2 cellular contexts compared by ENCODE assay signal in the genomic region with DNA sequence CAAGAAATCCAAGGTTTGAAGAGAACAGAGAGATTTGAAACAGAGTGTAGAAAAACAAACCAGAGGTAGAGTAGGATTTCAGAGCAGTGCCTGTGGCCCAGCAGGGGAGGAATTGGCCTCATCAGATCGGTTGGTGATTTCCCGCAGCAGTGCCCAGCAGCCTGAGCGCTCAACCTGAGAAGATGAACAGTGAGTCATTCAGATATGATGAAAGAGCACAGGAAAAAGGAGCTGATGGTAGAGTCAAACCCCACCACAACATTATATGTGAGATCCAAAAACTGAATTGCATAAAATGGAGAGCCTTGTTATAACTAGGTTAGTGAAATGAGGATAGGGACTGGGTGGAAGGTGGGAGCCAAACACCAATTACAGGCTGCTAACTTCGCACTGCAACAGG.
TF ChIP-seq lines count a peak whose summit lies in the region.

No MANE protein-coding gene starts in this region.

TF ChIP-seq in HepG2, 621 proteins besides CTCF, POLR2A, EP300 and RAD21 (continued from another document):
- TF ChIP-seq, protein P1, sequence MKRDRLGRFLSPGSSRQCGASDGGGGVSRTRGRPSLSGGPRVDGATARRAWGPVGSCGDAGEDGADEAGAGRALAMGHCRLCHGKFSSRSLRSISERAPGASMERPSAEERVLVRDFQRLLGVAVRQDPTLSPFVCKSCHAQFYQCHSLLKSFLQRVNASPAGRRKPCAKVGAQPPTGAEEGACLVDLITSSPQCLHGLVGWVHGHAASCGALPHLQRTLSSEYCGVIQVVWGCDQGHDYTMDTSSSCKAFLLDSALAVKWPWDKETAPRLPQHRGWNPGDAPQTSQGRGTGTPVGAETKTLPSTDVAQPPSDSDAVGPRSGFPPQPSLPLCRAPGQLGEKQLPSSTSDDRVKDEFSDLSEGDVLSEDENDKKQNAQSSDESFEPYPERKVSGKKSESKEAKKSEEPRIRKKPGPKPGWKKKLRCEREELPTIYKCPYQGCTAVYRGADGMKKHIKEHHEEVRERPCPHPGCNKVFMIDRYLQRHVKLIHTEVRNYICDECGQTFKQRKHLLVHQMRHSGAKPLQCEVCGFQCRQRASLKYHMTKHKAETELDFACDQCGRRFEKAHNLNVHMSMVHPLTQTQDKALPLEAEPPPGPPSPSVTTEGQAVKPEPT (CRISPR knock-in tag; IDR thresholded peaks at IDR 0.05; ENCODE audit: low read depth) = no peak
- TF ChIP-seq, protein P2, sequence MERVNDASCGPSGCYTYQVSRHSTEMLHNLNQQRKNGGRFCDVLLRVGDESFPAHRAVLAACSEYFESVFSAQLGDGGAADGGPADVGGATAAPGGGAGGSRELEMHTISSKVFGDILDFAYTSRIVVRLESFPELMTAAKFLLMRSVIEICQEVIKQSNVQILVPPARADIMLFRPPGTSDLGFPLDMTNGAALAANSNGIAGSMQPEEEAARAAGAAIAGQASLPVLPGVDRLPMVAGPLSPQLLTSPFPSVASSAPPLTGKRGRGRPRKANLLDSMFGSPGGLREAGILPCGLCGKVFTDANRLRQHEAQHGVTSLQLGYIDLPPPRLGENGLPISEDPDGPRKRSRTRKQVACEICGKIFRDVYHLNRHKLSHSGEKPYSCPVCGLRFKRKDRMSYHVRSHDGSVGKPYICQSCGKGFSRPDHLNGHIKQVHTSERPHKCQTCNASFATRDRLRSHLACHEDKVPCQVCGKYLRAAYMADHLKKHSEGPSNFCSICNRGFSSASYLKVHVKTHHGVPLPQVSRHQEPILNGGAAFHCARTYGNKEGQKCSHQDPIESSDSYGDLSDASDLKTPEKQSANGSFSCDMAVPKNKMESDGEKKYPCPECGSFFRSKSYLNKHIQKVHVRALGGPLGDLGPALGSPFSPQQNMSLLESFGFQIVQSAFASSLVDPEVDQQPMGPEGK (CRISPR knock-in tag; IDR thresholded peaks at IDR 0.05) = no peak
- TF ChIP-seq RCOR2 (CRISPR knock-in tag; IDR thresholded peaks at IDR 0.05) = no peak
TF ChIP-seq in HepG2: peak in this region for 1.

TF ChIP-seq in GM23338, 12 proteins besides CTCF, POLR2A, EP300 and RAD21 (continued from another document):
- TF ChIP-seq, protein P3, sequence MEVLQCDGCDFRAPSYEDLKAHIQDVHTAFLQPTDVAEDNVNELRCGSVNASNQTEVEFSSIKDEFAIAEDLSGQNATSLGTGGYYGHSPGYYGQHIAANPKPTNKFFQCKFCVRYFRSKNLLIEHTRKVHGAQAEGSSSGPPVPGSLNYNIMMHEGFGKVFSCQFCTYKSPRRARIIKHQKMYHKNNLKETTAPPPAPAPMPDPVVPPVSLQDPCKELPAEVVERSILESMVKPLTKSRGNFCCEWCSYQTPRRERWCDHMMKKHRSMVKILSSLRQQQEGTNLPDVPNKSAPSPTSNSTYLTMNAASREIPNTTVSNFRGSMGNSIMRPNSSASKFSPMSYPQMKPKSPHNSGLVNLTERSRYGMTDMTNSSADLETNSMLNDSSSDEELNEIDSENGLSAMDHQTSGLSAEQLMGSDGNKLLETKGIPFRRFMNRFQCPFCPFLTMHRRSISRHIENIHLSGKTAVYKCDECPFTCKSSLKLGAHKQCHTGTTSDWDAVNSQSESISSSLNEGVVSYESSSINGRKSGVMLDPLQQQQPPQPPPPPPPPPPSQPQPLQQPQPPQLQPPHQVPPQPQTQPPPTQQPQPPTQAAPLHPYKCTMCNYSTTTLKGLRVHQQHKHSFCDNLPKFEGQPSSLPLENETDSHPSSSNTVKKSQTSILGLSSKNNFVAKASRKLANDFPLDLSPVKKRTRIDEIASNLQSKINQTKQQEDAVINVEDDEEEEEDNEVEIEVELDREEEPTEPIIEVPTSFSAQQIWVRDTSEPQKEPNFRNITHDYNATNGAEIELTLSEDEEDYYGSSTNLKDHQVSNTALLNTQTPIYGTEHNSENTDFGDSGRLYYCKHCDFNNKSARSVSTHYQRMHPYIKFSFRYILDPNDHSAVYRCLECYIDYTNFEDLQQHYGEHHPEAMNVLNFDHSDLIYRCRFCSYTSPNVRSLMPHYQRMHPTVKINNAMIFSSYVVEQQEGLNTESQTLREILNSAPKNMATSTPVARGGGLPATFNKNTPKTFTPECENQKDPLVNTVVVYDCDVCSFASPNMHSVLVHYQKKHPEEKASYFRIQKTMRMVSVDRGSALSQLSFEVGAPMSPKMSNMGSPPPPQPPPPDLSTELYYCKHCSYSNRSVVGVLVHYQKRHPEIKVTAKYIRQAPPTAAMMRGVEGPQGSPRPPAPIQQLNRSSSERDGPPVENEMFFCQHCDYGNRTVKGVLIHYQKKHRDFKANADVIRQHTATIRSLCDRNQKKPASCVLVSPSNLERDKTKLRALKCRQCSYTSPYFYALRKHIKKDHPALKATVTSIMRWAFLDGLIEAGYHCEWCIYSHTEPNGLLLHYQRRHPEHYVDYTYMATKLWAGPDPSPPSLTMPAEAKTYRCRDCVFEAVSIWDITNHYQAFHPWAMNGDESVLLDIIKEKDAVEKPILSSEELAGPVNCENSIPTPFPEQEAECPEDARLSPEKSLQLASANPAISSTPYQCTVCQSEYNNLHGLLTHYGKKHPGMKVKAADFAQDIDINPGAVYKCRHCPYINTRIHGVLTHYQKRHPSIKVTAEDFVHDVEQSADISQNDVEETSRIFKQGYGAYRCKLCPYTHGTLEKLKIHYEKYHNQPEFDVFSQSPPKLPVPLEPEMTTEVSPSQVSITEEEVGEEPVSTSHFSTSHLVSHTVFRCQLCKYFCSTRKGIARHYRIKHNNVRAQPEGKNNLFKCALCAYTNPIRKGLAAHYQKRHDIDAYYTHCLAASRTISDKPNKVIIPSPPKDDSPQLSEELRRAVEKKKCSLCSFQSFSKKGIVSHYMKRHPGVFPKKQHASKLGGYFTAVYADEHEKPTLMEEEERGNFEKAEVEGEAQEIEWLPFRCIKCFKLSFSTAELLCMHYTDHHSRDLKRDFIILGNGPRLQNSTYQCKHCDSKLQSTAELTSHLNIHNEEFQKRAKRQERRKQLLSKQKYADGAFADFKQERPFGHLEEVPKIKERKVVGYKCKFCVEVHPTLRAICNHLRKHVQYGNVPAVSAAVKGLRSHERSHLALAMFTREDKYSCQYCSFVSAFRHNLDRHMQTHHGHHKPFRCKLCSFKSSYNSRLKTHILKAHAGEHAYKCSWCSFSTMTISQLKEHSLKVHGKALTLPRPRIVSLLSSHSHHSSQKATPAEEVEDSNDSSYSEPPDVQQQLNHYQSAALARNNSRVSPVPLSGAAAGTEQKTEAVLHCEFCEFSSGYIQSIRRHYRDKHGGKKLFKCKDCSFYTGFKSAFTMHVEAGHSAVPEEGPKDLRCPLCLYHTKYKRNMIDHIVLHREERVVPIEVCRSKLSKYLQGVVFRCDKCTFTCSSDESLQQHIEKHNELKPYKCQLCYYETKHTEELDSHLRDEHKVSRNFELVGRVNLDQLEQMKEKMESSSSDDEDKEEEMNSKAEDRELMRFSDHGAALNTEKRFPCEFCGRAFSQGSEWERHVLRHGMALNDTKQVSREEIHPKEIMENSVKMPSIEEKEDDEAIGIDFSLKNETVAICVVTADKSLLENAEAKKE (CRISPR knock-in tag; IDR thresholded peaks at IDR 0.05) = no peak
- no peak for TF ChIP-seq POLR2AphosphoS5 (IDR thresholded peaks at IDR 0.05; ENCODE audit: low read depth)
- TF ChIP-seq, protein P4, sequence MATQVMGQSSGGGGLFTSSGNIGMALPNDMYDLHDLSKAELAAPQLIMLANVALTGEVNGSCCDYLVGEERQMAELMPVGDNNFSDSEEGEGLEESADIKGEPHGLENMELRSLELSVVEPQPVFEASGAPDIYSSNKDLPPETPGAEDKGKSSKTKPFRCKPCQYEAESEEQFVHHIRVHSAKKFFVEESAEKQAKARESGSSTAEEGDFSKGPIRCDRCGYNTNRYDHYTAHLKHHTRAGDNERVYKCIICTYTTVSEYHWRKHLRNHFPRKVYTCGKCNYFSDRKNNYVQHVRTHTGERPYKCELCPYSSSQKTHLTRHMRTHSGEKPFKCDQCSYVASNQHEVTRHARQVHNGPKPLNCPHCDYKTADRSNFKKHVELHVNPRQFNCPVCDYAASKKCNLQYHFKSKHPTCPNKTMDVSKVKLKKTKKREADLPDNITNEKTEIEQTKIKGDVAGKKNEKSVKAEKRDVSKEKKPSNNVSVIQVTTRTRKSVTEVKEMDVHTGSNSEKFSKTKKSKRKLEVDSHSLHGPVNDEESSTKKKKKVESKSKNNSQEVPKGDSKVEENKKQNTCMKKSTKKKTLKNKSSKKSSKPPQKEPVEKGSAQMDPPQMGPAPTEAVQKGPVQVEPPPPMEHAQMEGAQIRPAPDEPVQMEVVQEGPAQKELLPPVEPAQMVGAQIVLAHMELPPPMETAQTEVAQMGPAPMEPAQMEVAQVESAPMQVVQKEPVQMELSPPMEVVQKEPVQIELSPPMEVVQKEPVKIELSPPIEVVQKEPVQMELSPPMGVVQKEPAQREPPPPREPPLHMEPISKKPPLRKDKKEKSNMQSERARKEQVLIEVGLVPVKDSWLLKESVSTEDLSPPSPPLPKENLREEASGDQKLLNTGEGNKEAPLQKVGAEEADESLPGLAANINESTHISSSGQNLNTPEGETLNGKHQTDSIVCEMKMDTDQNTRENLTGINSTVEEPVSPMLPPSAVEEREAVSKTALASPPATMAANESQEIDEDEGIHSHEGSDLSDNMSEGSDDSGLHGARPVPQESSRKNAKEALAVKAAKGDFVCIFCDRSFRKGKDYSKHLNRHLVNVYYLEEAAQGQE (IDR thresholded peaks at IDR 0.05; ENCODE audit: unreplicated experiment) = no peak
- TF ChIP-seq ZNF331 (CRISPR knock-in tag; IDR thresholded peaks at IDR 0.05; ENCODE audit: low read depth) = no peak
- TF ChIP-seq JUNB (IDR thresholded peaks at IDR 0.05; ENCODE audit: unreplicated experiment) = no peak
- TF ChIP-seq, protein P5, sequence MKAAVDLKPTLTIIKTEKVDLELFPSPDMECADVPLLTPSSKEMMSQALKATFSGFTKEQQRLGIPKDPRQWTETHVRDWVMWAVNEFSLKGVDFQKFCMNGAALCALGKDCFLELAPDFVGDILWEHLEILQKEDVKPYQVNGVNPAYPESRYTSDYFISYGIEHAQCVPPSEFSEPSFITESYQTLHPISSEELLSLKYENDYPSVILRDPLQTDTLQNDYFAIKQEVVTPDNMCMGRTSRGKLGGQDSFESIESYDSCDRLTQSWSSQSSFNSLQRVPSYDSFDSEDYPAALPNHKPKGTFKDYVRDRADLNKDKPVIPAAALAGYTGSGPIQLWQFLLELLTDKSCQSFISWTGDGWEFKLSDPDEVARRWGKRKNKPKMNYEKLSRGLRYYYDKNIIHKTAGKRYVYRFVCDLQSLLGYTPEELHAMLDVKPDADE (IDR thresholded peaks at IDR 0.05) = no peak
